1 cellular context compared by ENCODE assay signal in the genomic region with DNA sequence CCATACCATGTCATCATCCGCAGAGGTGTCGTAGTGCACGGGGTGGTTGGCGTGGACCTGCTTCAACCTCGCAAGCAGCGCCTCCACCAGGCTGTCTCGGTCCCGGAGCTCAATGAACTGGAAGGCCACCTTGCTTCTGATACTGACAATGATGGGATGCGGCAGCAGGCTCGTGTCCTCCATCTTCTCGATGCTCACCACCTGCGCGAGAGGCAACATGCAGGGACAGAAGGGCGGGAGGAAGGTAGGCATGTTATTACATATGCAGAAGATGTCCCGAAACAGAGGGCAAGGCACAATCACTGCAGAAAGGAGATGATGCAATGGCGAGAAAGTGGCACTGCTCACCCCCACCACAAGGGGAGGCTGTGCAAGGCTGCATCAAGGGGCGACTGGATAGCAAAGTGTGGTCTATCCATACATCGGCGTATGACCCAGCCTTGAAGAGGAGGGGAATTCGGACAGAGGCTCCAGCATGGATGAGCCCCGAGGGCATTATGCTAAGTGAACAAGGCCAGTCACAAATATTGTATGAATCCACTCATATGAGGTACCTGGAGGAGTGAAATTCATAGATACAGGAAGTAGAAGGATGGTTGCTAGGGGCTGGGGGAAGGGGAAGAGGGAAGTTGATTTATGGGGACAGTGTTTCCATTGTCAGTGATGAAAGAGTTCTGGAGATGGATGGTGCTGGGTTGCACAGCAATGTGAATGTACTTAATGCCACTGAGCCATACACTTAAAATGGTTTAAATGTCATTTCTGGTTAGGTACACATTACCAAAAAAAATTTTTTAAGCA.
TF ChIP-seq lines count a peak whose summit lies in the region.

No MANE protein-coding gene starts in this region.

TF ChIP-seq in HepG2, 621 proteins besides CTCF, POLR2A, EP300 and RAD21 (continued from another document and continues in another):
- TF ChIP-seq, protein P1, sequence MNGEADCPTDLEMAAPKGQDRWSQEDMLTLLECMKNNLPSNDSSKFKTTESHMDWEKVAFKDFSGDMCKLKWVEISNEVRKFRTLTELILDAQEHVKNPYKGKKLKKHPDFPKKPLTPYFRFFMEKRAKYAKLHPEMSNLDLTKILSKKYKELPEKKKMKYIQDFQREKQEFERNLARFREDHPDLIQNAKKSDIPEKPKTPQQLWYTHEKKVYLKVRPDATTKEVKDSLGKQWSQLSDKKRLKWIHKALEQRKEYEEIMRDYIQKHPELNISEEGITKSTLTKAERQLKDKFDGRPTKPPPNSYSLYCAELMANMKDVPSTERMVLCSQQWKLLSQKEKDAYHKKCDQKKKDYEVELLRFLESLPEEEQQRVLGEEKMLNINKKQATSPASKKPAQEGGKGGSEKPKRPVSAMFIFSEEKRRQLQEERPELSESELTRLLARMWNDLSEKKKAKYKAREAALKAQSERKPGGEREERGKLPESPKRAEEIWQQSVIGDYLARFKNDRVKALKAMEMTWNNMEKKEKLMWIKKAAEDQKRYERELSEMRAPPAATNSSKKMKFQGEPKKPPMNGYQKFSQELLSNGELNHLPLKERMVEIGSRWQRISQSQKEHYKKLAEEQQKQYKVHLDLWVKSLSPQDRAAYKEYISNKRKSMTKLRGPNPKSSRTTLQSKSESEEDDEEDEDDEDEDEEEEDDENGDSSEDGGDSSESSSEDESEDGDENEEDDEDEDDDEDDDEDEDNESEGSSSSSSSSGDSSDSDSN (CRISPR knock-in tag; IDR thresholded peaks at IDR 0.05) = no peak
- TF ChIP-seq HOXA3 (CRISPR knock-in tag; IDR thresholded peaks at IDR 0.05) (peak; percentile 51; the same call in 1 of the 2 replicates), ZNF720 (CRISPR knock-in tag; IDR thresholded peaks at IDR 0.05) (no peak), TCF12 (IDR thresholded peaks at IDR 0.05) (no peak), TCF12 (CRISPR knock-in tag; IDR thresholded peaks at IDR 0.05) (no peak), ZNF44 (CRISPR knock-in tag; IDR thresholded peaks at IDR 0.05) (no peak), ZNF501 (CRISPR knock-in tag; IDR thresholded peaks at IDR 0.05) (no peak), NR3C1 (CRISPR knock-in tag; IDR thresholded peaks at IDR 0.05) (no peak), FOXA1 (IDR thresholded peaks at IDR 0.05) (no peak), FOXA1 (CRISPR knock-in tag; IDR thresholded peaks at IDR 0.05) (no peak), CBX5 (CRISPR knock-in tag; IDR thresholded peaks at IDR 0.05; ENCODE audit: borderline replicate concordance) (peak; percentile 94; the same call in 1 of the 2 replicates), MTF1 (CRISPR knock-in tag; IDR thresholded peaks at IDR 0.05) (no peak), GABPB1 (CRISPR knock-in tag; IDR thresholded peaks at IDR 0.05) (peak; percentile 22), ZNF724P (CRISPR knock-in tag; IDR thresholded peaks at IDR 0.05; ENCODE audit: borderline replicate concordance) (no peak), ARNT (IDR thresholded peaks at IDR 0.05) (no peak), SUZ12 (IDR thresholded peaks at IDR 0.05; ENCODE audit: low read depth, low read length) (no peak), SNAPC2 (CRISPR knock-in tag; IDR thresholded peaks at IDR 0.05) (no peak), ZNF556 (CRISPR knock-in tag; IDR thresholded peaks at IDR 0.05; ENCODE audit: borderline replicate concordance) (no peak), CAMTA2 (CRISPR knock-in tag; IDR thresholded peaks at IDR 0.05; ENCODE audit: borderline replicate concordance) (no peak), GTF2F1 (IDR thresholded peaks at IDR 0.05; ENCODE audit: low read length) (no peak), ZNF792 (CRISPR knock-in tag; IDR thresholded peaks at IDR 0.05) (no peak), RARG (CRISPR knock-in tag; IDR thresholded peaks at IDR 0.05; ENCODE audit: low read depth) (no peak), TGIF2 (CRISPR knock-in tag; IDR thresholded peaks at IDR 0.05) (no peak), GPN1 (CRISPR knock-in tag; IDR thresholded peaks at IDR 0.05; ENCODE audit: borderline replicate concordance) (no peak), DNMT3B (CRISPR knock-in tag; conservative IDR thresholded peaks at IDR 0.05) (no peak), KLF15 (CRISPR knock-in tag; IDR thresholded peaks at IDR 0.05; ENCODE audit: borderline replicate concordance) (no peak), XBP1 (CRISPR knock-in tag; IDR thresholded peaks at IDR 0.05) (no peak), MXD4 (CRISPR knock-in tag; IDR thresholded peaks at IDR 0.05) (no peak), ZNF557 (CRISPR knock-in tag; IDR thresholded peaks at IDR 0.05) (no peak), KLF6 (CRISPR knock-in tag; IDR thresholded peaks at IDR 0.05) (no peak), ZNF331 (CRISPR knock-in tag; IDR thresholded peaks at IDR 0.05) (0 out of 2 replicates have a peak, but pooled peaks have one; percentile 45), JDP2 (CRISPR knock-in tag; IDR thresholded peaks at IDR 0.05; ENCODE audit: borderline replicate concordance) (no peak), ZNF256 (CRISPR knock-in tag; conservative IDR thresholded peaks at IDR 0.05) (no peak), ZNF672 (CRISPR knock-in tag; IDR thresholded peaks at IDR 0.05) (no peak), NKX3-1 (CRISPR knock-in tag; IDR thresholded peaks at IDR 0.05) (no peak), ZNF709 (CRISPR knock-in tag; IDR thresholded peaks at IDR 0.05) (no peak), ELF1 (CRISPR knock-in tag; IDR thresholded peaks at IDR 0.05) (peak; percentile 38; the same call in 1 of the 2 replicates)
- TF ChIP-seq, protein P2, sequence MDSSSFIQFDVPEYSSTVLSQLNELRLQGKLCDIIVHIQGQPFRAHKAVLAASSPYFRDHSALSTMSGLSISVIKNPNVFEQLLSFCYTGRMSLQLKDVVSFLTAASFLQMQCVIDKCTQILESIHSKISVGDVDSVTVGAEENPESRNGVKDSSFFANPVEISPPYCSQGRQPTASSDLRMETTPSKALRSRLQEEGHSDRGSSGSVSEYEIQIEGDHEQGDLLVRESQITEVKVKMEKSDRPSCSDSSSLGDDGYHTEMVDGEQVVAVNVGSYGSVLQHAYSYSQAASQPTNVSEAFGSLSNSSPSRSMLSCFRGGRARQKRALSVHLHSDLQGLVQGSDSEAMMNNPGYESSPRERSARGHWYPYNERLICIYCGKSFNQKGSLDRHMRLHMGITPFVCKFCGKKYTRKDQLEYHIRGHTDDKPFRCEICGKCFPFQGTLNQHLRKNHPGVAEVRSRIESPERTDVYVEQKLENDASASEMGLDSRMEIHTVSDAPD (CRISPR knock-in tag; IDR thresholded peaks at IDR 0.05) = no peak
- TF ChIP-seq, protein P3, sequence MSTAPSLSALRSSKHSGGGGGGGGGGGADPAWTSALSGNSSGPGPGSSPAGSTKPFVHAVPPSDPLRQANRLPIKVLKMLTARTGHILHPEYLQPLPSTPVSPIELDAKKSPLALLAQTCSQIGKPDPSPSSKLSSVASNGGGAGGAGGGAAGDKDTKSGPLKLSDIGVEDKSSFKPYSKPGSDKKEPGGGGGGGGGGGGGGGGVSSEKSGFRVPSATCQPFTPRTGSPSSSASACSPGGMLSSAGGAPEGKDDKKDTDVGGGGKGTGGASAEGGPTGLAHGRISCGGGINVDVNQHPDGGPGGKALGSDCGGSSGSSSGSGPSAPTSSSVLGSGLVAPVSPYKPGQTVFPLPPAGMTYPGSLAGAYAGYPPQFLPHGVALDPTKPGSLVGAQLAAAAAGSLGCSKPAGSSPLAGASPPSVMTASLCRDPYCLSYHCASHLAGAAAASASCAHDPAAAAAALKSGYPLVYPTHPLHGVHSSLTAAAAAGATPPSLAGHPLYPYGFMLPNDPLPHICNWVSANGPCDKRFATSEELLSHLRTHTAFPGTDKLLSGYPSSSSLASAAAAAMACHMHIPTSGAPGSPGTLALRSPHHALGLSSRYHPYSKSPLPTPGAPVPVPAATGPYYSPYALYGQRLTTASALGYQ (CRISPR knock-in tag; IDR thresholded peaks at IDR 0.05) = no peak
- TF ChIP-seq, protein P4, sequence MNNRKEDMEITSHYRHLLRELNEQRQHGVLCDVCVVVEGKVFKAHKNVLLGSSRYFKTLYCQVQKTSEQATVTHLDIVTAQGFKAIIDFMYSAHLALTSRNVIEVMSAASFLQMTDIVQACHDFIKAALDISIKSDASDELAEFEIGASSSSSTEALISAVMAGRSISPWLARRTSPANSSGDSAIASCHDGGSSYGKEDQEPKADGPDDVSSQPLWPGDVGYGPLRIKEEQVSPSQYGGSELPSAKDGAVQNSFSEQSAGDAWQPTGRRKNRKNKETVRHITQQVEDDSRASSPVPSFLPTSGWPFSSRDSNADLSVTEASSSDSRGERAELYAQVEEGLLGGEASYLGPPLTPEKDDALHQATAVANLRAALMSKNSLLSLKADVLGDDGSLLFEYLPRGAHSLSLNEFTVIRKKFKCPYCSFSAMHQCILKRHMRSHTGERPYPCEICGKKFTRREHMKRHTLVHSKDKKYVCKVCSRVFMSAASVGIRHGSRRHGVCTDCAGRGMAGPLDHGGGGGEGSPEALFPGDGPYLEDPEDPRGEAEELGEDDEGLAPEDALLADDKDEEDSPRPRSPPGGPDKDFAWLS (CRISPR knock-in tag; IDR thresholded peaks at IDR 0.05; ENCODE audit: borderline replicate concordance) = no peak
- TF ChIP-seq, protein P5, sequence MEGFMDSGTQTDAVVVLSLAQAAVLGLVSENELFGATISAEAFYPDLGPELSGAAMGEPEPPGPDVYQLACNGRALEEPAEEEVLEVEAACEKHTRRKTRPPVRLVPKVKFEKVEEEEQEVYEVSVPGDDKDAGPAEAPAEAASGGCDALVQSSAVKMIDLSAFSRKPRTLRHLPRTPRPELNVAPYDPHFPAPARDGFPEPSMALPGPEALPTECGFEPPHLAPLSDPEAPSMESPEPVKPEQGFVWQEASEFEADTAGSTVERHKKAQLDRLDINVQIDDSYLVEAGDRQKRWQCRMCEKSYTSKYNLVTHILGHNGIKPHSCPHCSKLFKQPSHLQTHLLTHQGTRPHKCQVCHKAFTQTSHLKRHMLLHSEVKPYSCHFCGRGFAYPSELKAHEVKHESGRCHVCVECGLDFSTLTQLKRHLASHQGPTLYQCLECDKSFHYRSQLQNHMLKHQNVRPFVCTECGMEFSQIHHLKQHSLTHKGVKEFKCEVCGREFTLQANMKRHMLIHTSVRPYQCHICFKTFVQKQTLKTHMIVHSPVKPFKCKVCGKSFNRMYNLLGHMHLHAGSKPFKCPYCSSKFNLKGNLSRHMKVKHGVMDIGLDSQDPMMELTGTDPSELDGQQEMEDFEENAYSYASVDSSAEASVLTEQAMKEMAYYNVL (CRISPR knock-in tag; IDR thresholded peaks at IDR 0.05; ENCODE audit: borderline replicate concordance) = no peak
- TF ChIP-seq, protein P6, sequence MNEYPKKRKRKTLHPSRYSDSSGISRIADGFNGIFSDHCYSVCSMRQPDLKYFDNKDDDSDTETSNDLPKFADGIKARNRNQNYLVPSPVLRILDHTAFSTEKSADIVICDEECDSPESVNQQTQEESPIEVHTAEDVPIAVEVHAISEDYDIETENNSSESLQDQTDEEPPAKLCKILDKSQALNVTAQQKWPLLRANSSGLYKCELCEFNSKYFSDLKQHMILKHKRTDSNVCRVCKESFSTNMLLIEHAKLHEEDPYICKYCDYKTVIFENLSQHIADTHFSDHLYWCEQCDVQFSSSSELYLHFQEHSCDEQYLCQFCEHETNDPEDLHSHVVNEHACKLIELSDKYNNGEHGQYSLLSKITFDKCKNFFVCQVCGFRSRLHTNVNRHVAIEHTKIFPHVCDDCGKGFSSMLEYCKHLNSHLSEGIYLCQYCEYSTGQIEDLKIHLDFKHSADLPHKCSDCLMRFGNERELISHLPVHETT (CRISPR knock-in tag; conservative IDR thresholded peaks at IDR 0.05) = no peak
- TF ChIP-seq, protein P7, sequence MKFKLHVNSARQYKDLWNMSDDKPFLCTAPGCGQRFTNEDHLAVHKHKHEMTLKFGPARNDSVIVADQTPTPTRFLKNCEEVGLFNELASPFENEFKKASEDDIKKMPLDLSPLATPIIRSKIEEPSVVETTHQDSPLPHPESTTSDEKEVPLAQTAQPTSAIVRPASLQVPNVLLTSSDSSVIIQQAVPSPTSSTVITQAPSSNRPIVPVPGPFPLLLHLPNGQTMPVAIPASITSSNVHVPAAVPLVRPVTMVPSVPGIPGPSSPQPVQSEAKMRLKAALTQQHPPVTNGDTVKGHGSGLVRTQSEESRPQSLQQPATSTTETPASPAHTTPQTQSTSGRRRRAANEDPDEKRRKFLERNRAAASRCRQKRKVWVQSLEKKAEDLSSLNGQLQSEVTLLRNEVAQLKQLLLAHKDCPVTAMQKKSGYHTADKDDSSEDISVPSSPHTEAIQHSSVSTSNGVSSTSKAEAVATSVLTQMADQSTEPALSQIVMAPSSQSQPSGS (CRISPR knock-in tag; IDR thresholded peaks at IDR 0.05) = peak; percentile 82; the same call in 1 of the 2 replicates
- TF ChIP-seq, protein P8, sequence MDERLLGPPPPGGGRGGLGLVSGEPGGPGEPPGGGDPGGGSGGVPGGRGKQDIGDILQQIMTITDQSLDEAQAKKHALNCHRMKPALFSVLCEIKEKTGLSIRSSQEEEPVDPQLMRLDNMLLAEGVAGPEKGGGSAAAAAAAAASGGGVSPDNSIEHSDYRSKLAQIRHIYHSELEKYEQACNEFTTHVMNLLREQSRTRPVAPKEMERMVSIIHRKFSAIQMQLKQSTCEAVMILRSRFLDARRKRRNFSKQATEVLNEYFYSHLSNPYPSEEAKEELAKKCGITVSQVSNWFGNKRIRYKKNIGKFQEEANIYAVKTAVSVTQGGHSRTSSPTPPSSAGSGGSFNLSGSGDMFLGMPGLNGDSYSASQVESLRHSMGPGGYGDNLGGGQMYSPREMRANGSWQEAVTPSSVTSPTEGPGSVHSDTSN (CRISPR knock-in tag; IDR thresholded peaks at IDR 0.05) = no peak
- TF ChIP-seq, protein P9, sequence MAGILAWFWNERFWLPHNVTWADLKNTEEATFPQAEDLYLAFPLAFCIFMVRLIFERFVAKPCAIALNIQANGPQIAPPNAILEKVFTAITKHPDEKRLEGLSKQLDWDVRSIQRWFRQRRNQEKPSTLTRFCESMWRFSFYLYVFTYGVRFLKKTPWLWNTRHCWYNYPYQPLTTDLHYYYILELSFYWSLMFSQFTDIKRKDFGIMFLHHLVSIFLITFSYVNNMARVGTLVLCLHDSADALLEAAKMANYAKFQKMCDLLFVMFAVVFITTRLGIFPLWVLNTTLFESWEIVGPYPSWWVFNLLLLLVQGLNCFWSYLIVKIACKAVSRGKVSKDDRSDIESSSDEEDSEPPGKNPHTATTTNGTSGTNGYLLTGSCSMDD (CRISPR knock-in tag; IDR thresholded peaks at IDR 0.05) = no peak
- TF ChIP-seq, protein P10, sequence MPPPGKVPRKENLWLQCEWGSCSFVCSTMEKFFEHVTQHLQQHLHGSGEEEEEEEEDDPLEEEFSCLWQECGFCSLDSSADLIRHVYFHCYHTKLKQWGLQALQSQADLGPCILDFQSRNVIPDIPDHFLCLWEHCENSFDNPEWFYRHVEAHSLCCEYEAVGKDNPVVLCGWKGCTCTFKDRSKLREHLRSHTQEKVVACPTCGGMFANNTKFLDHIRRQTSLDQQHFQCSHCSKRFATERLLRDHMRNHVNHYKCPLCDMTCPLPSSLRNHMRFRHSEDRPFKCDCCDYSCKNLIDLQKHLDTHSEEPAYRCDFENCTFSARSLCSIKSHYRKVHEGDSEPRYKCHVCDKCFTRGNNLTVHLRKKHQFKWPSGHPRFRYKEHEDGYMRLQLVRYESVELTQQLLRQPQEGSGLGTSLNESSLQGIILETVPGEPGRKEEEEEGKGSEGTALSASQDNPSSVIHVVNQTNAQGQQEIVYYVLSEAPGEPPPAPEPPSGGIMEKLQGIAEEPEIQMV (CRISPR knock-in tag; IDR thresholded peaks at IDR 0.05; ENCODE audit: low read depth) = no peak
- TF ChIP-seq, protein P11, sequence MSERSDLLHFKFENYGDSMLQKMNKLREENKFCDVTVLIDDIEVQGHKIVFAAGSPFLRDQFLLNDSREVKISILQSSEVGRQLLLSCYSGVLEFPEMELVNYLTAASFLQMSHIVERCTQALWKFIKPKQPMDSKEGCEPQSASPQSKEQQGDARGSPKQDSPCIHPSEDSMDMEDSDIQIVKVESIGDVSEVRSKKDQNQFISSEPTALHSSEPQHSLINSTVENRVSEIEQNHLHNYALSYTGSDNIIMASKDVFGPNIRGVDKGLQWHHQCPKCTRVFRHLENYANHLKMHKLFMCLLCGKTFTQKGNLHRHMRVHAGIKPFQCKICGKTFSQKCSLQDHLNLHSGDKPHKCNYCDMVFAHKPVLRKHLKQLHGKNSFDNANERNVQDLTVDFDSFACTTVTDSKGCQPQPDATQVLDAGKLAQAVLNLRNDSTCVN (CRISPR knock-in tag; IDR thresholded peaks at IDR 0.05; ENCODE audit: borderline replicate concordance) = no peak; the same call in 1 of the 2 replicates
